Comparison of ENCODE assay signal across 20 cellular contexts in the genomic region with DNA sequence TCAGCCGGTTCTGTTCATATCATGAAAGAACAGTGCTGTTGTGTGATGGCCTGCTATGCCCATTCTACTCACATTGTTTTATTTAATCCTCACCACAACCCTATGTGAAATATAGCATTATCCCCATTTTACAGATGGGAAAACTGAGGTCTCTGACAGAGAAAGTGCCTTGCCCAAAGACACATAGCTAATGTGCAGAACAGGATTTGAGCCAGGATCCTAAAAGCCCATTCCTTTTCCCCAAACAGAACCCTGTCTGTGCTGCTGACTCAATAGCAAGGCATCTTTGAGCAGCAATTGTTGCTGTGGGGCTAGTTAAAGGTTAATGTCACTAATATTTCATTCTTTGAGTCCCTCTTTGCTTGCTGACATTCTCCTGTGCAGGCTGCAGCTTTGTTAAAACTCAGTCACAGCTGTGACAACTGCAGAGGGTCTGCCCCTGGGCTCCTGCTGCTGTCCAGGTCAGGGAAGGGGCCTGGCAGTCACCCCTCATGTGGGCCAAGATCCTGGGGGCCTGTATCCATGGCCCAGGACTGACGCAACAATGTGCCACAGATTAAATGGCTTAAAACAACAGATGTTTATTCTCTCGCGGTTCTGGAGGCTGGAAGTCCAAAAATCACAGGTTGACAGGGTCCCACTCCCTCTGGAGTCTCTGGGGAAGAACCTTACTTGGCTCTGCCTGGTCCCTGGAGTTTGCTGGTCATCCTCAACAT. TPM values are rescaled to one million over a fixed set of nuclear protein-coding genes. Genes with fewer than 3 reads are reported as not detected.
DNase-seq lines count a peak whose midpoint lies in the region; TF ChIP-seq lines count a peak whose summit lies in the region.
"Had no signal": no experiment of that assay in that cellular context is flagged by ENCODE, and none has a peak within 500 bp of the region (broad histone marks: within the 10 kb centered on the region; RNA-seq: fewer than 3 reads in every experiment).

No MANE protein-coding gene starts in this region.

- whole genome bisulfite sequencing in thyroid gland, 2 donors, result 81 to 92% methylated on average over 4 of the region's 4 CpGs

- no peak overlapping the region for H3K4me3 Mint-ChIP-seq in nephron
- H3K4me3 Mint-ChIP-seq: CD4-positive, alpha-beta memory T cell; HFFc6 had no signal

- TF ChIP-seq POLR2A in thyroid gland (IDR thresholded peaks at IDR 0.05), result no peak

- in situ Hi-C loops in brain microvascular endothelial cell (cut with HindIII; ENCODE audit: low pct_ligation_motif_present, low sequenced_read_pairs), result no loop called here

- H3K36me3 ChIP-seq in thyroid gland, result no peaks in the 10 kb centered on the region
- H3K36me3 ChIP-seq in brain microvascular endothelial cell (replicated peaks), result no peaks in the 10 kb centered on the region
- H3K36me3 ChIP-seq: SJSA1 had no signal

- peak; percentile 38 for DNase-seq in M059J (ENCODE audit: low read depth)
- DNase-seq in epithelial cell of proximal tubule (ENCODE audit: low read depth), result peak; percentile 69
- DNase-seq in thyroid gland, result no peak
- DNase-seq in activated CD8-positive, alpha-beta memory T cell treated with anti-CD3 and anti-CD28 coated beads for 24 hours, result no peak
- DNase-seq in brain microvascular endothelial cell, result no peak
- no peak for DNase-seq in NCI-H2171 treated with DMSO at 0.1 percent for 48 hours (lab: John Stamatoyannopoulos, UW)
- DNase-seq: CD4-positive, alpha-beta memory T cell; HFFc6; IMR-90; Kasumi-1; NCI-H1105 treated with DMSO at 0.1 percent for 48 hours; NCI-H1694 treated with DMSO at 0.1 percent for 48 hours; NCI-H2107; NCI-H345; NCI-H526 treated with DMSO at 0.1 percent for 48 hours; NK-92 treated with Interleukin-12 subunit alpha and Interleukin-12 subunit beta, amount 100 ng/mL, for 24 hours; RPMI8226 had no signal

- H3K27ac Mint-ChIP-seq in nephron, result peak overlapping the region in 2 of 3 experiments; percentile 2 to 98
- H3K27ac Mint-ChIP-seq: CD4-positive, alpha-beta memory T cell; HFFc6 had no signal

- intact Hi-C loops in thyroid gland (cut with DNase I), result no loop called here

- peaks cover 12% of the 10 kb centered on the region for H3K9me3 Mint-ChIP-seq in nephron
- H3K9me3 Mint-ChIP-seq: HFFc6 had no signal

- no peak overlapping the region for H3K4me3 ChIP-seq in epithelial cell of proximal tubule (ENCODE audit: low read depth, low read length)
- H3K4me3 ChIP-seq in thyroid gland (replicated peaks in 1 of 3), result no peak overlapping the region
- H3K4me3 ChIP-seq in brain microvascular endothelial cell (ENCODE audit: low read depth, low read length), result no peak overlapping the region
- H3K4me3 ChIP-seq: GM12878, SJSA1 had no signal

- no peaks in the 10 kb centered on the region for H3K9me3 ChIP-seq in thyroid gland
- H3K9me3 ChIP-seq: SJSA1 had no signal

- H3K27me3 ChIP-seq in thyroid gland (no peaks in the 10 kb centered on the region), brain microvascular endothelial cell (replicated peaks) (no peaks in the 10 kb centered on the region)
- H3K27me3 ChIP-seq: SJSA1 had no signal

- TF ChIP-seq CTCF in epithelial cell of proximal tubule (conservative IDR thresholded peaks at IDR 0.05; ENCODE audit: low read depth, low read length) (no peak), nephron (IDR thresholded peaks at IDR 0.05; ENCODE audit: unreplicated experiment in 3 of 3) (no peak), thyroid gland (IDR thresholded peaks at IDR 0.05) (no peak), brain microvascular endothelial cell (IDR thresholded peaks at IDR 0.05; ENCODE audit: low read depth, low read length, missing control alignments) (no peak)

- H3K4me1 ChIP-seq in thyroid gland, result peaks cover 62 to 63% of the 10 kb centered on the region in 2 donors

- H3K27ac ChIP-seq in thyroid gland (peak overlapping the region; percentile 29 to 75 (median 71)), brain microvascular endothelial cell (no peak overlapping the region)
- H3K27ac ChIP-seq: SJSA1 had no signal

- peaks cover 80% of the 10 kb centered on the region for H3K4me1 Mint-ChIP-seq in nephron
- H3K4me1 Mint-ChIP-seq: CD4-positive, alpha-beta memory T cell had no signal

- peaks cover 3% of the 10 kb centered on the region for H3K27me3 Mint-ChIP-seq in nephron (ENCODE audit: low read depth)

- peaks cover 8% of the 10 kb centered on the region for H3K36me3 Mint-ChIP-seq in nephron (ENCODE audit: low read depth)
- H3K36me3 Mint-ChIP-seq: CD4-positive, alpha-beta memory T cell had no signal

RNA-seq across cellular contexts. Expression of a gene that starts 40.4 kb away (rescaled TPM):
- total RNA-seq in M059J (2014; rRNA removed; shearing (Covaris generic)), result 0.44 and 1.7 TPM in 2 replicates
- 9.6 and 14.2 TPM in 2 replicates for total RNA-seq in epithelial cell of proximal tubule
- total RNA-seq in thyroid gland, result 100 to 1,000 TPM; 135 to 356 (median 299) TPM

Comparison
In these comparisons a context has a peak if more than half of its experiments do, and no peak if none do; other contexts are left out.
1. DNase-seq: peak in M059J (single experiment) and epithelial cell of proximal tubule (single experiment); none in thyroid gland (0 of 2), activated CD8-positive, alpha-beta memory T cell treated with anti-CD3 and anti-CD28 coated beads for 24 hours (single experiment), brain microvascular endothelial cell (single experiment) and NCI-H2171 treated with DMSO at 0.1 percent for 48 hours (single experiment).